Comparison of ENCODE assay signal across 27 cellular contexts in genomic region chr11:76542436-76542835, GRCh38.
DNase-seq lines count a peak whose midpoint lies in the region; ATAC-seq, FAIRE-seq and TF ChIP-seq lines count a peak whose summit lies in the region.
"Had no signal": no experiment of that assay in that cellular context is flagged by ENCODE, and none has a peak within 500 bp of the region (broad histone marks: within the 10 kb centered on the region; RNA-seq: fewer than 3 reads in every experiment).

No MANE protein-coding gene starts in this region.

- no peak for TF ChIP-seq POLR2A in GM12878 (IDR thresholded peaks at IDR 0.05; ENCODE audit: low read depth, low read length)

- H3K36me3 Mint-ChIP-seq in HFFc6 (ENCODE audit: low read depth), result peaks cover 40% of the 10 kb centered on the region
- H3K36me3 Mint-ChIP-seq in activated CD8-positive, alpha-beta memory T cell treated with anti-CD3 and anti-CD28 coated beads, Interleukin-2, amount 10 ng/mL, durations not matched to agents 7 days and 5 days, result peaks cover 40% of the 10 kb centered on the region

- CTCF ChIA-PET in GM12878 (lab: Yijun Ruan, JAX), result interaction anchor here (0.6 kb wide), 1 partner anchor 14 kb away, joined by 4 read pairs; no protein-coding TSS in a partner anchor
- CTCF ChIA-PET in activated CD8-positive, alpha-beta memory T cell treated with anti-CD3 and anti-CD28 coated beads, Interleukin-2, amount 10 ng/mL, durations not matched to agents 7 days and 5 days (lab: Charles Lee), result no interaction called here

- H3K9me3 ChIP-seq in GM12878 (replicated peaks; ENCODE audit: control insufficient read depth, insufficient read depth, low read length) (no peaks in the 10 kb centered on the region), kidney (ENCODE audit: control insufficient read depth in 1 of 2, low read length in 2 of 2) (no peaks in the 10 kb centered on the region)
- H3K9me3 ChIP-seq: BLaER1, SJCRH30 had no signal

- no peaks in the 10 kb centered on the region for H4K20me1 ChIP-seq in GM12878 (ENCODE audit: control insufficient read depth, insufficient read depth)
- H4K20me1 ChIP-seq: BLaER1 had no signal

- H3K79me2 ChIP-seq in ACC112 (ENCODE audit: control insufficient read depth, insufficient read depth, low read length, unreplicated experiment) (no peaks in the 10 kb centered on the region), GM12878 (ENCODE audit: control insufficient read depth, insufficient read depth, low read length) (no peaks in the 10 kb centered on the region)

- H3K27ac ChIP-seq in ACC112 (ENCODE audit: low read depth, low read length) (peak overlapping the region; percentile 20; the same call in 1 of the 2 replicates), GM12878 (ENCODE audit: control insufficient read depth, insufficient read depth) (no peak overlapping the region), kidney (ENCODE audit: low read depth in 2 of 2, low read length in 2 of 2) (no peak overlapping the region)
- H3K27ac ChIP-seq: BLaER1, PC-9, SJCRH30 had no signal

- peaks cover 13% of the 10 kb centered on the region for H3K4me1 ChIP-seq in ACC112 (ENCODE audit: control insufficient read depth, insufficient read depth, low read length, unreplicated experiment)
- H3K4me1 ChIP-seq in GM12878 (ENCODE audit: control insufficient read depth, insufficient read depth, low read length), result no peaks in the 10 kb centered on the region
- no peaks in the 10 kb centered on the region for H3K4me1 ChIP-seq in kidney (ENCODE audit: control insufficient read depth in 1 of 2, insufficient read depth in 1 of 2, low read depth in 1 of 2, low read length in 2 of 2)
- H3K4me1 ChIP-seq: BLaER1, SJCRH30 had no signal

- H3K9ac ChIP-seq in GM12878 (ENCODE audit: control insufficient read depth, insufficient read depth, low read length) (no peak overlapping the region), kidney (ENCODE audit: low read length in 2 of 2) (no peak overlapping the region)
- H3K9ac ChIP-seq: BLaER1 had no signal

- peak overlapping the region; percentile 54 for H3K27ac Mint-ChIP-seq in HFFc6
- H3K27ac Mint-ChIP-seq in activated CD8-positive, alpha-beta memory T cell treated with anti-CD3 and anti-CD28 coated beads, Interleukin-2, amount 10 ng/mL, durations not matched to agents 7 days and 5 days, result no peak overlapping the region

- TF ChIP-seq EP300 in GM12878 (IDR thresholded peaks at IDR 0.05; ENCODE audit: borderline replicate concordance in 1 of 2, control insufficient read depth in 1 of 2, low read depth in 2 of 2, low read length in 2 of 2), result no peak

- no peak for ATAC-seq in GM12878
- no peak for ATAC-seq in activated CD8-positive, alpha-beta memory T cell treated with anti-CD3 and anti-CD28 coated beads, Interleukin-2, amount 10 ng/mL, durations not matched to agents 7 days and 5 days
- ATAC-seq in HG03135 (IDR thresholded peaks at IDR 0.05; ENCODE audit: unreplicated experiment), result no peak
- ATAC-seq: HCT116, SK-N-SH treated with all-trans-retinoic acid at 6 μM for 48 hours had no signal

- BruUV-seq in GM12878 (replicated peaks; lab: Mats Ljungman, UMichigan), result no TSS peak

- H2AFZ ChIP-seq in ACC112 (ENCODE audit: low read length, unreplicated experiment) (no peak overlapping the region), GM12878 (ENCODE audit: control insufficient read depth, low read depth, low read length) (no peak overlapping the region)
- H2AFZ ChIP-seq: PC-9 had no signal

- FAIRE-seq in GM12878 (lab: Jason Lieb, UNC), result peak; percentile 44
- peak; percentile 25 for FAIRE-seq in kidney (lab: Jason Lieb, UNC)
- FAIRE-seq: GM12891, K562 had no signal

- no peaks in the 10 kb centered on the region for H3K9me3 Mint-ChIP-seq in HFFc6
- H3K9me3 Mint-ChIP-seq in activated CD8-positive, alpha-beta memory T cell treated with anti-CD3 and anti-CD28 coated beads, Interleukin-2, amount 10 ng/mL, durations not matched to agents 7 days and 5 days (ENCODE audit: low read depth), result no peaks in the 10 kb centered on the region

- SMC1A ChIA-PET in GM12878 (lab: Charles Lee; ENCODE audit: uncharacterized antibody, unreplicated experiment), result interaction anchor here (0.6 kb wide), 1 partner anchor 374 kb away, joined by 4 read pairs; no protein-coding TSS in a partner anchor

- POLR2A ChIA-PET in GM12878 (lab: Charles Lee), result no interaction called here

- RAD21 ChIA-PET in GM12878 (lab: Charles Lee; ENCODE audit: unreplicated experiment), result no interaction called here

- H3K4me3 ChIP-seq in ACC112 (ENCODE audit: low read depth, low read length) (no peak overlapping the region), GM12878 (no peak overlapping the region), kidney (ENCODE audit: low read length in 2 of 2) (no peak overlapping the region)
- H3K4me3 ChIP-seq: BLaER1, K562, PC-9, SJCRH30 had no signal

- WGBS in GM12878 (ENCODE audit: insufficient coverage, insufficient replicate concordance, low lambda C conversion rate, missing lambda C conversion rate), result 95% methylated on average over 2 of the region's 2 CpGs

- TF ChIP-seq CTCF in HFFc6 (IDR thresholded peaks at IDR 0.05), result no peak
- no peak for TF ChIP-seq CTCF in GM12878 (IDR thresholded peaks at IDR 0.05 in 2 of 3, conservative IDR thresholded peaks at IDR 0.05 in 1 of 3; ENCODE audit: control insufficient read depth in 2 of 3, extremely low read depth in 1 of 3, insufficient read depth in 1 of 3, low read depth in 3 of 3, low read length in 3 of 3)
- no peak for TF ChIP-seq CTCF in kidney (IDR thresholded peaks at IDR 0.05; ENCODE audit: borderline replicate concordance, extremely low read depth, insufficient read depth)

- H3K4me2 ChIP-seq in GM12878 (ENCODE audit: control insufficient read depth, insufficient read depth), result no peak overlapping the region
- H3K4me2 ChIP-seq: BLaER1, PC-9 had no signal

- H3K36me3 ChIP-seq in ACC112 (ENCODE audit: insufficient read depth, low read length) (peaks cover 20% of the 10 kb centered on the region), GM12878 (ENCODE audit: control insufficient read depth in 2 of 2, insufficient read depth in 2 of 2, low read length in 1 of 2) (peaks cover 8 to 20% of the 10 kb centered on the region in 2 experiments), kidney (ENCODE audit: control insufficient read depth in 1 of 2, insufficient read depth in 2 of 2, low read length in 2 of 2) (peaks cover 13 to 36% of the 10 kb centered on the region in 2 donors)

- DNase-seq in HFFc6 (no peak), GM12878 (ENCODE audit: low read depth, low spot score) (no peak), kidney (no peak), NCI-H2171 (lab: John Stamatoyannopoulos, UW) (no peak), DMS53 (lab: John Stamatoyannopoulos, UW) (no peak)
- DNase-seq in activated CD8-positive, alpha-beta memory T cell treated with anti-CD3 and anti-CD28 coated beads, Interleukin-2, amount 10 ng/mL, durations not matched to agents 7 days and 5 days, result no peak
- DNase-seq: CD4-positive, CD25-positive, alpha-beta regulatory T cell; DMS153; GDM1; Kasumi-1; NCI-H1092 treated with DMSO at 0.1 percent for 48 hours; NCI-H1436; NCI-H187 treated with DMSO at 0.1 percent for 48 hours; NCI-H2107; NCI-H446; NCI-H524 treated with DMSO at 0.1 percent for 48 hours; NCI-H774; NK-92 treated with Interleukin-12 subunit alpha and Interleukin-12 subunit beta, amount 100 ng/mL, for 24 hours; PC-9; SJCRH30 had no signal

- intact Hi-C loops in GM12878 (cut with micrococcal nuclease; ENCODE audit: unreplicated experiment), result no loop called here
- intact Hi-C loops in kidney (cut with DNase I), result no loop called here

- H3K4me1 Mint-ChIP-seq in HFFc6 (ENCODE audit: low read depth), result peaks cover 23% of the 10 kb centered on the region
- peaks cover 11% of the 10 kb centered on the region for H3K4me1 Mint-ChIP-seq in activated CD8-positive, alpha-beta memory T cell treated with anti-CD3 and anti-CD28 coated beads, Interleukin-2, amount 10 ng/mL, durations not matched to agents 7 days and 5 days

- in situ Hi-C loops in GM12878 (cut with MboI), result no loop called here

- H3K27me3 ChIP-seq in ACC112 (ENCODE audit: insufficient read depth, low read length) (no peaks in the 10 kb centered on the region), GM12878 (replicated peaks in 1 of 2; ENCODE audit: control insufficient read depth in 2 of 2, insufficient read depth in 2 of 2, low read length in 1 of 2) (no peaks in the 10 kb centered on the region)
- H3K27me3 ChIP-seq: BLaER1, SJCRH30 had no signal

- TF ChIP-seq RAD21 in GM12878 (IDR thresholded peaks at IDR 0.05; ENCODE audit: insufficient read depth, low read depth, low read length), result no peak

- H3K27me3 Mint-ChIP-seq in HFFc6 (ENCODE audit: insufficient read depth), result peaks cover 2% of the 10 kb centered on the region; the same call in 1 of the 2 replicates
- no peaks in the 10 kb centered on the region for H3K27me3 Mint-ChIP-seq in activated CD8-positive, alpha-beta memory T cell treated with anti-CD3 and anti-CD28 coated beads, Interleukin-2, amount 10 ng/mL, durations not matched to agents 7 days and 5 days
- H3K27me3 Mint-ChIP-seq: CD4-positive, CD25-positive, alpha-beta regulatory T cell had no signal

- H3K4me3 Mint-ChIP-seq in HFFc6, result 0 out of 2 replicates have a peak overlapping the region, but pooled peaks have one; percentile 0
- no peak overlapping the region for H3K4me3 Mint-ChIP-seq in activated CD8-positive, alpha-beta memory T cell treated with anti-CD3 and anti-CD28 coated beads, Interleukin-2, amount 10 ng/mL, durations not matched to agents 7 days and 5 days
- H3K4me3 Mint-ChIP-seq: CD4-positive, CD25-positive, alpha-beta regulatory T cell had no signal

TF ChIP-seq in GM12878, 131 proteins besides CTCF, POLR2A, EP300 and RAD21 (continues in another document):
- no peak for TF ChIP-seq USF2 (IDR thresholded peaks at IDR 0.05; ENCODE audit: borderline replicate concordance, low read depth, low read length)
- TF ChIP-seq PBX3 (IDR thresholded peaks at IDR 0.05; ENCODE audit: insufficient replicate concordance, low read depth, low read length), result no peak
- TF ChIP-seq CREB1 (IDR thresholded peaks at IDR 0.05; ENCODE audit: low read depth), result no peak
